ENCODE assay signal across 7 cellular contexts in the genomic region with DNA sequence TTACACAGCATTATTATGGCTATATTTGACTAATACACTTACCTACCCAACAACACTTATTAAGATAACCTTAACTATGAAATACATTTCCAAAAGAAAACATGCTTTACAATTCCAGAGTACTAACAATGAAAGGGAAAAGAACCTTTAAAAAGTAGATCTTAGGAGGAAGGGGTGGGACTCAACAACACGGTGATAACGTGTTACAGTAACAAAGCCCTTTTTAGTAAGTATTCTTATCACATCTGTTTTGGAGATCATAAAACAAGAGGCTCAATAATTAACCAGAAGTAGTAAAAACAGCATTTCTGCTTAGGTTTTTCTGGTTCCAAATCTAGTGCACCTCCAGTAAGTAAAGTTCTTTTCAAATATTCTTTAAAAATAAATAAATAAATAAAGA.
"Had no signal": no experiment of that assay in that cellular context is flagged by ENCODE, and none has a peak within 500 bp of the region (broad histone marks: within the 10 kb centered on the region; RNA-seq: fewer than 3 reads in every experiment).

No MANE protein-coding gene starts in this region.

- ATAC-seq: HepG2, K562 had no signal

- H3K27ac ChIP-seq: HL-60 had no signal

- H3K4me1 Mint-ChIP-seq: IgD-negative memory B cell had no signal

- H3K27me3 Mint-ChIP-seq: IgD-negative memory B cell had no signal

- H3K36me3 Mint-ChIP-seq: IgD-negative memory B cell had no signal

- H3K27ac Mint-ChIP-seq: IgD-negative memory B cell had no signal

- H3K4me3 ChIP-seq: K562 had no signal

- H3K4me3 Mint-ChIP-seq: IgD-negative memory B cell had no signal

- DNase-seq: IMR-90, KBM-7, KG1 had no signal
